15 cellular contexts compared by ENCODE assay signal in genomic region chr7:9231683-9232082, GRCh38.
DNase-seq lines count a peak whose midpoint lies in the region; ATAC-seq and TF ChIP-seq lines count a peak whose summit lies in the region.
"Had no signal": no experiment of that assay in that cellular context is flagged by ENCODE, and none has a peak within 500 bp of the region (broad histone marks: within the 10 kb centered on the region; RNA-seq: fewer than 3 reads in every experiment).

No MANE protein-coding gene starts in this region.

- H3K4me3 ChIP-seq in Loucy (ENCODE audit: low read length, poor library complexity, severe bottlenecking) (no peak overlapping the region), WERI-Rb-1 (ENCODE audit: low read depth, low read length) (no peak overlapping the region), psoas muscle (no peak overlapping the region)
- H3K4me3 ChIP-seq: BLaER1, left ventricle myocardium inferior, MG63 had no signal

- 9 to 13% (median 12%) methylated on average over 6 of the region's 6 CpGs for WGBS in psoas muscle, 3 donors

- H3K27me3 ChIP-seq in Loucy (ENCODE audit: insufficient read depth, low read length, poor library complexity, severe bottlenecking) (no peaks in the 10 kb centered on the region), WERI-Rb-1 (ENCODE audit: insufficient read depth, low read depth, severe bottlenecking) (no peaks in the 10 kb centered on the region), psoas muscle (ENCODE audit: insufficient read depth in 3 of 3, low read length in 2 of 3) (no peaks in the 10 kb centered on the region)
- H3K27me3 ChIP-seq: BLaER1, MG63 had no signal

- H3K79me2 ChIP-seq in Loucy (ENCODE audit: insufficient read depth, low read length): no peaks in the 10 kb centered on the region

- H4K20me1 ChIP-seq in Loucy (ENCODE audit: insufficient read depth, low read length, poor library complexity, severe bottlenecking): no peaks in the 10 kb centered on the region
- H4K20me1 ChIP-seq: BLaER1 had no signal

- intact Hi-C loops in psoas muscle (cut with DNase I): no loop called here

- DNase-seq in NCI-H345 (lab: John Stamatoyannopoulos, UW) (peak; percentile 52), WERI-Rb-1 (peak; percentile 54), retina (peak; percentile 72), HuH-7.5 (ENCODE audit: low spot score) (no peak), psoas muscle (no peak)
- no peak for DNase-seq in activated T-cell treated with anti-CD3 and anti-CD28 coated beads, Interleukin-2, amount 50 U/mL, for 48 hours
- DNase-seq: activated CD8-positive, alpha-beta memory T cell treated with anti-CD3 and anti-CD28 coated beads for 24 hours; EL; left ventricle myocardium inferior; MG63; naive B cell; stimulated activated CD4-positive, alpha-beta T cell treated with anti-CD3 and anti-CD28 coated beads, Interleukin-2, amount 100 ng/mL, for 24 hours; stimulated activated CD8-positive, alpha-beta memory T cell treated with anti-CD3 and anti-CD28 coated beads, Interleukin-4, amount 100 ng/mL, for 48 hours had no signal

- H3K4me2 ChIP-seq in Loucy (ENCODE audit: low read depth, low read length, poor library complexity, severe bottlenecking): no peak overlapping the region
- H3K4me2 ChIP-seq: BLaER1 had no signal

- H3K4me1 ChIP-seq in Loucy (ENCODE audit: insufficient read depth, low read length, poor library complexity, severe bottlenecking) (no peaks in the 10 kb centered on the region), psoas muscle (no peaks in the 10 kb centered on the region)
- H3K4me1 ChIP-seq: BLaER1, left ventricle myocardium inferior had no signal

- H3K27ac ChIP-seq in WERI-Rb-1 (no peak overlapping the region), psoas muscle (no peak overlapping the region)
- H3K27ac ChIP-seq: BLaER1, left ventricle myocardium inferior had no signal

- peak overlapping the region; percentile 32 for H2AFZ ChIP-seq in Loucy (ENCODE audit: low read length)

- no peak for ATAC-seq in psoas muscle

- no peaks in the 10 kb centered on the region for H3K36me3 ChIP-seq in Loucy (ENCODE audit: insufficient read depth, low read length)
- no peaks in the 10 kb centered on the region for H3K36me3 ChIP-seq in WERI-Rb-1
- no peaks in the 10 kb centered on the region for H3K36me3 ChIP-seq in psoas muscle (ENCODE audit: insufficient read depth in 1 of 2, low read depth in 1 of 2)
- H3K36me3 ChIP-seq: BLaER1, left ventricle myocardium inferior, MG63 had no signal

- no peaks in the 10 kb centered on the region for H3F3A ChIP-seq in Loucy (ENCODE audit: low read depth)

- no peaks in the 10 kb centered on the region for H3K9me3 ChIP-seq in Loucy (ENCODE audit: insufficient read depth, low read depth, low read length)
- H3K9me3 ChIP-seq in WERI-Rb-1 (ENCODE audit: severe bottlenecking): no peaks in the 10 kb centered on the region
- H3K9me3 ChIP-seq in psoas muscle: no peaks in the 10 kb centered on the region
- H3K9me3 ChIP-seq: BLaER1, left ventricle myocardium inferior, MG63 had no signal

- no peak for TF ChIP-seq CTCF in Loucy (conservative IDR thresholded peaks at IDR 0.05; ENCODE audit: low read length)
- no peak for TF ChIP-seq CTCF in WERI-Rb-1 (IDR thresholded peaks at IDR 0.05; ENCODE audit: low read depth, low read length)
- no peak for TF ChIP-seq CTCF in psoas muscle (IDR thresholded peaks at IDR 0.05)

- H3K9me2 ChIP-seq in Loucy (replicated peaks; ENCODE audit: low read depth, low read length): no peaks in the 10 kb centered on the region

- H3K9ac ChIP-seq in Loucy (ENCODE audit: low read depth, low read length, poor library complexity, severe bottlenecking): no peak overlapping the region
- H3K9ac ChIP-seq: BLaER1 had no signal

Comparison
In these comparisons a context has a peak if more than half of its experiments do, and no peak if none do; other contexts are left out.
1. DNase-seq: peak in NCI-H345 (single experiment), WERI-Rb-1 (single experiment) and retina (single experiment); none in HuH-7.5 (single experiment), psoas muscle (0 of 2) and activated T-cell treated with anti-CD3 and anti-CD28 coated beads, Interleukin-2, amount 50 U/mL, for 48 hours (0 of 2).